Comparison of ENCODE assay signal across 8 cellular contexts in the genomic region with DNA sequence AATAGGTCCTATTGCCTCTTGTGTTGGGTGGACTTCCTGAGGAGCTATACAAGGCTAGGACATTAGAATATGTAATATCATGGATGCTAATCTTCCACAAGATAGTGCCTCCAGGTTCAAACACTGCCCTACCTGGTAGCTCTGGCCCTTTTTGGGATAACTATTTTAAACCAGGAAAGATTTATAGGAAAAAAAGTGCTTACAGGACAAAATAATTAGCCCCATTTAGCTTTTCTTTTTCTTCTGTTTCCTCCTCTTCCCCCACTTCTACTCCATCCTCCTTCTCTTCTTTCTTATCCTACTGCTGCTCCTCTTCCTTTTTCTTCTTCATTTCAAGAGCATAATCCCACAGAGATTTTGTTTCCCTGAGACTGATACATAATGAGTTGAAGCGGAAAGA.
"Had no signal": no experiment of that assay in that cellular context is flagged by ENCODE, and none has a peak within 500 bp of the region (broad histone marks: within the 10 kb centered on the region; RNA-seq: fewer than 3 reads in every experiment).

No MANE protein-coding gene starts in this region.

- H2AFZ ChIP-seq: GM23248 had no signal

- H3K27me3 Mint-ChIP-seq: IgD-negative memory B cell had no signal

- H3K27ac ChIP-seq: GM23248, HL-60 had no signal

- H3K4me1 Mint-ChIP-seq: IgD-negative memory B cell had no signal

- H3K9ac ChIP-seq: GM23248 had no signal

- H3K36me3 Mint-ChIP-seq: IgD-negative memory B cell had no signal

- FAIRE-seq: H54 had no signal

- H3K4me3 ChIP-seq: GM23248 had no signal

- H3K4me3 Mint-ChIP-seq: H9, IgD-negative memory B cell had no signal

- DNase-seq: GM23248, GOT3, H9, HCEC 1CT, KG1 had no signal

- H3K27ac Mint-ChIP-seq: H9, IgD-negative memory B cell had no signal

- H3K9me3 Mint-ChIP-seq: H9 had no signal
